3 cellular contexts compared by ENCODE assay signal in genomic region chr21:27771938-27772505, GRCh38.
TF ChIP-seq lines count a peak whose summit lies in the region.

No MANE protein-coding gene starts in this region.

TF ChIP-seq in liver, 16 proteins besides CTCF, POLR2A, EP300 and RAD21:
- TF ChIP-seq NR2F2 (IDR thresholded peaks at IDR 0.05), result peak; percentile 41
- TF ChIP-seq SP1 (IDR thresholded peaks at IDR 0.05), result no peak

TF ChIP-seq in HepG2, 621 proteins besides CTCF, POLR2A, EP300 and RAD21:
- TF ChIP-seq AKAP8 (CRISPR knock-in tag; IDR thresholded peaks at IDR 0.05) (no peak), ARID4A (CRISPR knock-in tag; IDR thresholded peaks at IDR 0.05; ENCODE audit: borderline replicate concordance) (no peak)

TF ChIP-seq in endothelial cell of umbilical vein, 7 proteins besides CTCF, POLR2A, EP300 and RAD21:
- TF ChIP-seq MYC (IDR thresholded peaks at IDR 0.05; ENCODE audit: low read depth, low read length) (no peak), JUN (IDR thresholded peaks at IDR 0.05; ENCODE audit: borderline replicate concordance, insufficient read depth, insufficient read length, low read depth) (peak; percentile 32), EZH2 (IDR thresholded peaks at IDR 0.05; ENCODE audit: borderline replicate concordance, low read depth, low read length, severe bottlenecking) (no peak), GATA2 (IDR thresholded peaks at IDR 0.05; ENCODE audit: insufficient read depth, insufficient read length, low read depth, low read length) (no peak), MAX (IDR thresholded peaks at IDR 0.05; ENCODE audit: insufficient read depth, insufficient read length) (no peak), POLR2AphosphoS5 (IDR thresholded peaks at IDR 0.05; ENCODE audit: insufficient read depth, low read depth, low read length) (no peak), FOS (IDR thresholded peaks at IDR 0.05; ENCODE audit: borderline replicate concordance, insufficient read depth, low read length) (peak; percentile 55)
